1 cellular context compared by ENCODE assay signal in the genomic region with DNA sequence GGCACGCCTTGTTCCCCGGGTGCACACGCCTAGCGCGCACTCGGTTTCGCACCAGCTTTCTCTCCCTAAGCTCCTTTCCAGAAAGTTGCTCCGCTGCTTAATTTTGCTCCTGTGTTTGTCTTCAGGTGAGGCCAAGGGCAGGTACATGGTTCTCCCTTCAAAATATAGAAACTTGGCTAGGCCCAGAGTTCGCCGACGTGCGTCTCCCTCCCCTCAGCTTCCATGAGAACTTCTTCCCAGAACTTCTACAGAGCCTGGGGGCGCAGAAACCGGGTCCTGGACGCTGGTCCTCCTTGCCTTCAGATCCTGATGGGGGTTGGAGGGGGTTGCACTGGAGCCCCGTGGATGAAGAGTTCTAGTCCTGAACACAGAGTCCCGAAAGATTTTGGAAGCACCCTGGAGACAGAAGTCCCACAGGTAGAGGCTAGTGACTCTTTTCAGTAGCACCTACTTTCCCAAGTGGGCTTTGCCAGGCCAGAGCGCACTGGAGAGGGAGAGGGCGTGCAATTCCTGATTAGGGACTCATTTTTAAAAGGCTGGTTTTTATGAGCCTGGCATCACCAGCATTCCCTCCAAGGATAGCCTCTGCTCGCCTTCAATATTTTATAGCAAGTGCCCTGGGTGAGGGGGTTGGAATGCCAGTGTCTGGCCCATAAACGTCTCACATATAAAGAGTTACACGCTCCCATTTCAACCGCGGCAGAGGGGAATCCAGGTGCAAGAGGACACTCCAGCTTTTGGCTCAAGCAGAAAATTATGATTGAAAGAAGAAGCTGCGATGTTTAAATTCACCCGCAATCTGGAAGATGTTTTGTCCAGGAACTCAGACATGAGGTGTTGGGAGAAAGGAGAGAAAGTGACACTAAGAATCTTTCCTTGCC.
TF ChIP-seq lines count a peak whose summit lies in the region.

No MANE protein-coding gene starts in this region.

TF ChIP-seq in GM23338, 12 proteins besides CTCF, POLR2A, EP300 and RAD21 (continued from another document):
- TF ChIP-seq, protein P1, sequence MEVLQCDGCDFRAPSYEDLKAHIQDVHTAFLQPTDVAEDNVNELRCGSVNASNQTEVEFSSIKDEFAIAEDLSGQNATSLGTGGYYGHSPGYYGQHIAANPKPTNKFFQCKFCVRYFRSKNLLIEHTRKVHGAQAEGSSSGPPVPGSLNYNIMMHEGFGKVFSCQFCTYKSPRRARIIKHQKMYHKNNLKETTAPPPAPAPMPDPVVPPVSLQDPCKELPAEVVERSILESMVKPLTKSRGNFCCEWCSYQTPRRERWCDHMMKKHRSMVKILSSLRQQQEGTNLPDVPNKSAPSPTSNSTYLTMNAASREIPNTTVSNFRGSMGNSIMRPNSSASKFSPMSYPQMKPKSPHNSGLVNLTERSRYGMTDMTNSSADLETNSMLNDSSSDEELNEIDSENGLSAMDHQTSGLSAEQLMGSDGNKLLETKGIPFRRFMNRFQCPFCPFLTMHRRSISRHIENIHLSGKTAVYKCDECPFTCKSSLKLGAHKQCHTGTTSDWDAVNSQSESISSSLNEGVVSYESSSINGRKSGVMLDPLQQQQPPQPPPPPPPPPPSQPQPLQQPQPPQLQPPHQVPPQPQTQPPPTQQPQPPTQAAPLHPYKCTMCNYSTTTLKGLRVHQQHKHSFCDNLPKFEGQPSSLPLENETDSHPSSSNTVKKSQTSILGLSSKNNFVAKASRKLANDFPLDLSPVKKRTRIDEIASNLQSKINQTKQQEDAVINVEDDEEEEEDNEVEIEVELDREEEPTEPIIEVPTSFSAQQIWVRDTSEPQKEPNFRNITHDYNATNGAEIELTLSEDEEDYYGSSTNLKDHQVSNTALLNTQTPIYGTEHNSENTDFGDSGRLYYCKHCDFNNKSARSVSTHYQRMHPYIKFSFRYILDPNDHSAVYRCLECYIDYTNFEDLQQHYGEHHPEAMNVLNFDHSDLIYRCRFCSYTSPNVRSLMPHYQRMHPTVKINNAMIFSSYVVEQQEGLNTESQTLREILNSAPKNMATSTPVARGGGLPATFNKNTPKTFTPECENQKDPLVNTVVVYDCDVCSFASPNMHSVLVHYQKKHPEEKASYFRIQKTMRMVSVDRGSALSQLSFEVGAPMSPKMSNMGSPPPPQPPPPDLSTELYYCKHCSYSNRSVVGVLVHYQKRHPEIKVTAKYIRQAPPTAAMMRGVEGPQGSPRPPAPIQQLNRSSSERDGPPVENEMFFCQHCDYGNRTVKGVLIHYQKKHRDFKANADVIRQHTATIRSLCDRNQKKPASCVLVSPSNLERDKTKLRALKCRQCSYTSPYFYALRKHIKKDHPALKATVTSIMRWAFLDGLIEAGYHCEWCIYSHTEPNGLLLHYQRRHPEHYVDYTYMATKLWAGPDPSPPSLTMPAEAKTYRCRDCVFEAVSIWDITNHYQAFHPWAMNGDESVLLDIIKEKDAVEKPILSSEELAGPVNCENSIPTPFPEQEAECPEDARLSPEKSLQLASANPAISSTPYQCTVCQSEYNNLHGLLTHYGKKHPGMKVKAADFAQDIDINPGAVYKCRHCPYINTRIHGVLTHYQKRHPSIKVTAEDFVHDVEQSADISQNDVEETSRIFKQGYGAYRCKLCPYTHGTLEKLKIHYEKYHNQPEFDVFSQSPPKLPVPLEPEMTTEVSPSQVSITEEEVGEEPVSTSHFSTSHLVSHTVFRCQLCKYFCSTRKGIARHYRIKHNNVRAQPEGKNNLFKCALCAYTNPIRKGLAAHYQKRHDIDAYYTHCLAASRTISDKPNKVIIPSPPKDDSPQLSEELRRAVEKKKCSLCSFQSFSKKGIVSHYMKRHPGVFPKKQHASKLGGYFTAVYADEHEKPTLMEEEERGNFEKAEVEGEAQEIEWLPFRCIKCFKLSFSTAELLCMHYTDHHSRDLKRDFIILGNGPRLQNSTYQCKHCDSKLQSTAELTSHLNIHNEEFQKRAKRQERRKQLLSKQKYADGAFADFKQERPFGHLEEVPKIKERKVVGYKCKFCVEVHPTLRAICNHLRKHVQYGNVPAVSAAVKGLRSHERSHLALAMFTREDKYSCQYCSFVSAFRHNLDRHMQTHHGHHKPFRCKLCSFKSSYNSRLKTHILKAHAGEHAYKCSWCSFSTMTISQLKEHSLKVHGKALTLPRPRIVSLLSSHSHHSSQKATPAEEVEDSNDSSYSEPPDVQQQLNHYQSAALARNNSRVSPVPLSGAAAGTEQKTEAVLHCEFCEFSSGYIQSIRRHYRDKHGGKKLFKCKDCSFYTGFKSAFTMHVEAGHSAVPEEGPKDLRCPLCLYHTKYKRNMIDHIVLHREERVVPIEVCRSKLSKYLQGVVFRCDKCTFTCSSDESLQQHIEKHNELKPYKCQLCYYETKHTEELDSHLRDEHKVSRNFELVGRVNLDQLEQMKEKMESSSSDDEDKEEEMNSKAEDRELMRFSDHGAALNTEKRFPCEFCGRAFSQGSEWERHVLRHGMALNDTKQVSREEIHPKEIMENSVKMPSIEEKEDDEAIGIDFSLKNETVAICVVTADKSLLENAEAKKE (CRISPR knock-in tag; IDR thresholded peaks at IDR 0.05) = no peak
- no peak for TF ChIP-seq JUNB (IDR thresholded peaks at IDR 0.05; ENCODE audit: unreplicated experiment)
